ENCODE assay signal across 23 cellular contexts in genomic region chr3:159675285-159675684, GRCh38.
DNase-seq lines count a peak whose midpoint lies in the region; ATAC-seq and TF ChIP-seq lines count a peak whose summit lies in the region.
"Had no signal": no experiment of that assay in that cellular context is flagged by ENCODE, and none has a peak within 500 bp of the region (broad histone marks: within the 10 kb centered on the region; RNA-seq: fewer than 3 reads in every experiment).

No MANE protein-coding gene starts in this region.

- no peak overlapping the region for H3K4me3 ChIP-seq in right lobe of liver
- H3K4me3 ChIP-seq: A549; BLaER1 treated with 17β-estradiol and CSF1 and Interleukin-3, amounts not matched to agents 10 nM and 100 nM; GM12878; HAP-1 had no signal

- ATAC-seq in Right ventricle myocardium superior (ENCODE audit: poor library complexity) (peak; percentile 55), left ventricle myocardium superior (peak; percentile 58), Right ventricle myocardium inferior (no peak), foreskin keratinocyte (peak; percentile 42), right lobe of liver (no peak), GM19467 (IDR thresholded peaks at IDR 0.05; ENCODE audit: unreplicated experiment) (no peak)
- ATAC-seq: A549, GM12878 had no signal

- TF ChIP-seq CTCF in foreskin keratinocyte (conservative IDR thresholded peaks at IDR 0.05) (no peak), right lobe of liver (IDR thresholded peaks at IDR 0.05) (no peak)

- H3K4me1 ChIP-seq in foreskin keratinocyte (peaks cover 3% of the 10 kb centered on the region), right lobe of liver (peaks cover 0 to 8% (median 0%) of the 10 kb centered on the region in 4 donors)
- H3K4me1 ChIP-seq: BE2C; BLaER1 treated with 17β-estradiol and CSF1 and Interleukin-3, amounts not matched to agents 10 nM and 100 nM; HAP-1 had no signal

- intact Hi-C loops in Right ventricle myocardium superior (cut with DNase I) (no loop called here), cardiac septum (cut with DNase I) (no loop called here), left ventricle myocardium superior (cut with micrococcal nuclease) (no loop called here), Right ventricle myocardium inferior (cut with DNase I) (no loop called here), right lobe of liver (cut with DNase I) (no loop called here)

- WGBS in right lobe of liver (ENCODE audit: insufficient coverage, low coverage, low lambda C conversion rate, missing lambda C conversion rate), result 92% methylated on average over 4 of the region's 4 CpGs

- no peaks in the 10 kb centered on the region for H3K9me3 ChIP-seq in right lobe of liver
- H3K9me3 ChIP-seq: A549; BE2C; BLaER1 treated with 17β-estradiol and CSF1 and Interleukin-3, amounts not matched to agents 10 nM and 100 nM; HAP-1 had no signal

- H3K27me3 ChIP-seq in foreskin keratinocyte (no peaks in the 10 kb centered on the region), right lobe of liver (no peaks in the 10 kb centered on the region)
- H3K27me3 ChIP-seq: BE2C; BLaER1 treated with 17β-estradiol and CSF1 and Interleukin-3, amounts not matched to agents 10 nM and 100 nM had no signal

- H3K36me3 ChIP-seq in right lobe of liver, result no peaks in the 10 kb centered on the region
- H3K36me3 ChIP-seq: BE2C; BLaER1 treated with 17β-estradiol and CSF1 and Interleukin-3, amounts not matched to agents 10 nM and 100 nM; HAP-1 had no signal

- DNase-seq in Right ventricle myocardium superior (no peak), cardiac septum (ENCODE audit: low spot score) (no peak), left ventricle myocardium superior (no peak), Right ventricle myocardium inferior (ENCODE audit: missing footprints) (no peak), foreskin keratinocyte (peak in 1 of 2 donors; percentile 9), right lobe of liver (no peak)
- DNase-seq: 8988T; ACHN; AML-193; BE2C; CD4-positive, alpha-beta T cell; CD8-positive, alpha-beta memory T cell; DMS 273 treated with DMSO at 0.1 percent for 48 hours; DMS79; EL; GDM1; GOT3; HFFc6 had no signal

- TF ChIP-seq POLR2A in right lobe of liver (IDR thresholded peaks at IDR 0.05), result no peak

- H3K27ac ChIP-seq in foreskin keratinocyte (no peak overlapping the region), right lobe of liver (no peak overlapping the region)
- H3K27ac ChIP-seq: A549; BLaER1 treated with 17β-estradiol and CSF1 and Interleukin-3, amounts not matched to agents 10 nM and 100 nM had no signal

Comparison
In these comparisons a context has a peak if more than half of its experiments do, and no peak if none do; other contexts are left out.
1. ATAC-seq: peak in Right ventricle myocardium superior (single experiment), left ventricle myocardium superior (single experiment) and foreskin keratinocyte (single experiment); none in Right ventricle myocardium inferior (single experiment), right lobe of liver (0 of 4) and GM19467 (single experiment).